In the genomic region with DNA sequence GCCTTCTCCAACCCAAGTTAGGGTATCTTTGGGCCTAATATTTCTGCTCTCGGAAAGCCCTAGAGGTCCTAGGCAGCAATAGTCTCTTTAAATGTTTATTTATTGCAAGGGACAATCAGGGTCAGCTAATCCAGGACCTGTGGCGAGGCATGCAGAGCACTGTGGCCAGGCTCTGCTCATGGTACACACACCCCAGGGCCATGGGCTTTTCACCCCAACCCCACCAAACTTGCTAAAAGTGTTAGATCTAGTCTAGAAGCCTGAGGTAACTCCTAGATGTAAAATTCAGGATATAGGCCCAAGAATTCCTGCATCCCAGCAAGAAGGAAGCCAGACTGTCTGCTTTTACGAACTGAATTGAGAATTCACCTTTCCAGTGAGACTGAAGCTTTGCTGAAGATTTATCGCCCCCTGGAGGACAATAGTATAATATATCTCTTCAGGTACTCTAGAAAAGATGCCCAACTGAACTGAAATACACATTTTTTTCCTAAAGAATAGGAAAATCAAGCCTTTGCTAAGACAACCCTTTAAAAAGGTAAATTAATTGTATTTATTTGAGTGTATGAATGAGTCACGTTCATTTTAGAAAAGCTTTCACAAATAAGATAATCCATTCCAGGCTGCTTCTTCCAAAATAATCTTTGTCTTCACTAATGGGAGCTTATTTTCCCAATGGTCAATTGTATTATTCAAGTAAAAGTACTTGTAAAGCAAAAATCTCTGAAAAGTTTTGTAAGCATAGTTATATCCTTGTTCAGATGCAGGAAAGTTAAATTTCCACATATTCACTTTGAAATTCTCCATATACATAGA, we compare ENCODE assay signal across 8 cellular contexts.
A peak's percentile ranks its signal among the peaks of the same experiment; 100 is the strongest.
DNase-seq lines count a peak whose midpoint lies in the region; ATAC-seq and TF ChIP-seq lines count a peak whose summit lies in the region.

No MANE protein-coding gene starts in this region.

- H3K27ac ChIP-seq in Karpas-422 (ENCODE audit: low read length), result no peak overlapping the region
- no peak overlapping the region for H3K27ac ChIP-seq in heart left ventricle
- no peak overlapping the region for H3K27ac ChIP-seq in smooth muscle cell (ENCODE audit: low read depth)

- DNase-seq in NCI-H2227 (lab: John Stamatoyannopoulos, UW; ENCODE audit: unreplicated experiment) (peak; percentile 0), NCI-H2227 treated with DMSO at 0.1 percent for 48 hours (lab: John Stamatoyannopoulos, UW) (no peak), Karpas-422 (peak; percentile 82), SKM-1 treated with dmso at 0.1 percent for 144 hours (lab: John Stamatoyannopoulos, UW; ENCODE audit: unreplicated experiment) (peak; percentile 33), heart left ventricle (peak in 1 of 5 donors; percentile 11), smooth muscle cell (lab: John Stamatoyannopoulos, UW; ENCODE audit: unreplicated experiment) (no peak), AG08395 (ENCODE audit: low spot score) (no peak)

- no peak overlapping the region for H3K9ac ChIP-seq in Karpas-422 (ENCODE audit: low read length)
- no peak overlapping the region for H3K9ac ChIP-seq in smooth muscle cell (ENCODE audit: low read depth)

- H3K27me3 ChIP-seq in Karpas-422 (ENCODE audit: low read length) (no peaks in the 10 kb centered on the region), heart left ventricle (no peaks in the 10 kb centered on the region), smooth muscle cell (ENCODE audit: low read depth) (no peaks in the 10 kb centered on the region)

- TF ChIP-seq CTCF in heart left ventricle (IDR thresholded peaks at IDR 0.05), result peak; percentile 54 to 85 (median 70)
- TF ChIP-seq CTCF in smooth muscle cell (IDR thresholded peaks at IDR 0.05; ENCODE audit: borderline replicate concordance, insufficient read depth, poor library complexity, severe bottlenecking), result peak; percentile 79

- intact Hi-C loops in heart left ventricle (cut with DNase I), result loop anchor here (2.0 to 10.0 kb wide), 8 partner anchors 808 to 1065 kb away; a partner anchor contains a TSS

- no peaks in the 10 kb centered on the region for H3K36me3 ChIP-seq in Karpas-422 (ENCODE audit: insufficient read depth, low read length)
- H3K36me3 ChIP-seq in heart left ventricle, result no peaks in the 10 kb centered on the region
- no peaks in the 10 kb centered on the region for H3K36me3 ChIP-seq in smooth muscle cell (ENCODE audit: low read depth)

- no peaks in the 10 kb centered on the region for H3K79me2 ChIP-seq in Karpas-422 (ENCODE audit: low read length)
- no peaks in the 10 kb centered on the region for H3K79me2 ChIP-seq in smooth muscle cell (ENCODE audit: low read depth)

- H3K9me3 ChIP-seq in Karpas-422 (ENCODE audit: low read length) (no peaks in the 10 kb centered on the region), heart left ventricle (peaks cover 0 to 4% (median 0%) of the 10 kb centered on the region in 12 donors), smooth muscle cell (replicated peaks; ENCODE audit: low read depth) (no peaks in the 10 kb centered on the region)

- H3K4me1 ChIP-seq in Karpas-422 (ENCODE audit: low read length) (no peaks in the 10 kb centered on the region), heart left ventricle (peaks cover 0 to 3% (median 0%) of the 10 kb centered on the region in 12 donors), smooth muscle cell (ENCODE audit: low read depth) (no peaks in the 10 kb centered on the region)

- H4K20me1 ChIP-seq in Karpas-422 (ENCODE audit: insufficient read depth, low read depth, low read length), result no peaks in the 10 kb centered on the region
- H4K20me1 ChIP-seq in smooth muscle cell (ENCODE audit: low read depth), result no peaks in the 10 kb centered on the region

- H3K4me2 ChIP-seq in Karpas-422 (ENCODE audit: low read depth, low read length, poor library complexity, severe bottlenecking), result no peak overlapping the region
- no peak overlapping the region for H3K4me2 ChIP-seq in smooth muscle cell

- H3K4me3 ChIP-seq in Karpas-422 (ENCODE audit: low read length), result no peak overlapping the region
- H3K4me3 ChIP-seq in heart left ventricle, result no peak overlapping the region
- H3K4me3 ChIP-seq in smooth muscle cell, result no peak overlapping the region

- no peaks in the 10 kb centered on the region for H3F3A ChIP-seq in smooth muscle cell (ENCODE audit: low read depth)

- TF ChIP-seq POLR2A in heart left ventricle (IDR thresholded peaks at IDR 0.05), result no peak

- no peak overlapping the region for H2AFZ ChIP-seq in Karpas-422 (ENCODE audit: low read length)
- H2AFZ ChIP-seq in smooth muscle cell (ENCODE audit: low read depth), result no peak overlapping the region

- ATAC-seq in GM21825 (IDR thresholded peaks at IDR 0.05; ENCODE audit: unreplicated experiment) (peak; percentile 72), heart left ventricle (peak in 2 of 4 donors; percentile 49 to 62)

- 38 to 41% (median 39%) methylated on average over 5 of the region's 5 CpGs for WGBS in heart left ventricle, 4 donors
- 41% methylated on average over 5 of the region's 5 CpGs for WGBS in smooth muscle cell (ENCODE audit: low lambda C conversion rate)

- no peaks in the 10 kb centered on the region for H3K9me2 ChIP-seq in Karpas-422 (replicated peaks; ENCODE audit: insufficient read depth, low read length)

Comparison
In these comparisons a context has a peak if more than half of its experiments do, and no peak if none do; other contexts are left out.
1. DNase-seq: peak in NCI-H2227 (single experiment), Karpas-422 (single experiment) and SKM-1 treated with dmso at 0.1 percent for 144 hours (single experiment); none in NCI-H2227 treated with DMSO at 0.1 percent for 48 hours (single experiment), smooth muscle cell (single experiment) and AG08395 (single experiment).